1 cellular context compared by ENCODE assay signal in genomic region chr10:68870545-68871104, GRCh38.
TF ChIP-seq lines count a peak whose summit lies in the region.

No MANE protein-coding gene starts in this region.

TF ChIP-seq in HepG2, 621 proteins besides CTCF, POLR2A, EP300 and RAD21:
- 0 out of 2 replicates have a peak, but pooled peaks have one; percentile 11 for TF ChIP-seq ZMYM4 (CRISPR knock-in tag; IDR thresholded peaks at IDR 0.05)
- TF ChIP-seq, protein P1, sequence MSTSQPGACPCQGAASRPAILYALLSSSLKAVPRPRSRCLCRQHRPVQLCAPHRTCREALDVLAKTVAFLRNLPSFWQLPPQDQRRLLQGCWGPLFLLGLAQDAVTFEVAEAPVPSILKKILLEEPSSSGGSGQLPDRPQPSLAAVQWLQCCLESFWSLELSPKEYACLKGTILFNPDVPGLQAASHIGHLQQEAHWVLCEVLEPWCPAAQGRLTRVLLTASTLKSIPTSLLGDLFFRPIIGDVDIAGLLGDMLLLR (CRISPR knock-in tag; IDR thresholded peaks at IDR 0.05), result no peak
TF ChIP-seq in HepG2: peak in this region for 1.
